Comparison of ENCODE assay signal across 8 cellular contexts in genomic region chr9:72362118-72362531, GRCh38. TPM values are rescaled to one million over a fixed set of nuclear protein-coding genes. Genes with fewer than 3 reads are reported as not detected.
DNase-seq lines count a peak whose midpoint lies in the region; ATAC-seq and TF ChIP-seq lines count a peak whose summit lies in the region.

No MANE protein-coding gene starts in this region.

- no peaks in the 10 kb centered on the region for H3K9me3 Mint-ChIP-seq in stimulated activated naive CD8-positive, alpha-beta T cell treated with anti-CD3 and anti-CD28 coated beads, Interleukin-15, Interleukin-2, amounts not matched to agents 100 ng/mL and 50 ng/mL, for 24 hours

- no peak for DNase-seq in stimulated activated naive CD8-positive, alpha-beta T cell treated with anti-CD3 and anti-CD28 coated beads, Interleukin-15, Interleukin-2, amounts not matched to agents 100 U/mL and 50 U/mL, for 24 hours
- DNase-seq in brain microvascular endothelial cell, result no peak
- peak; percentile 36 to 45 for DNase-seq in lung microvascular endothelial cell (ENCODE audit: low read depth in 2 of 2)
- no peak for DNase-seq in aorta
- no peak for DNase-seq in activated gamma-delta T cell treated with Interleukin-2 at 50 U/mL for 16 hours
- DNase-seq in D341Med (ENCODE audit: low spot score), result no peak
- no peak for DNase-seq in cerebellum (ENCODE audit: low spot score)

- H3K36me3 Mint-ChIP-seq in stimulated activated naive CD8-positive, alpha-beta T cell treated with anti-CD3 and anti-CD28 coated beads, Interleukin-15, Interleukin-2, amounts not matched to agents 100 ng/mL and 50 ng/mL, for 24 hours (ENCODE audit: low read depth), result peaks cover 67% of the 10 kb centered on the region

- no peaks in the 10 kb centered on the region for H3K9me3 ChIP-seq in aorta (ENCODE audit: control insufficient read depth, low read length)

- 3 to 14% methylated on average over 2 of the region's 2 CpGs for WGBS in aorta, 2 donors

- no peak for TF ChIP-seq CTCF in brain microvascular endothelial cell (IDR thresholded peaks at IDR 0.05; ENCODE audit: low read depth, low read length, missing control alignments)

- no peaks in the 10 kb centered on the region for H3K27me3 Mint-ChIP-seq in stimulated activated naive CD8-positive, alpha-beta T cell treated with anti-CD3 and anti-CD28 coated beads, Interleukin-15, Interleukin-2, amounts not matched to agents 100 ng/mL and 50 ng/mL, for 24 hours

- peak overlapping the region; percentile 99 for H3K27ac ChIP-seq in brain microvascular endothelial cell
- no peak overlapping the region for H3K27ac ChIP-seq in aorta (ENCODE audit: low read depth in 1 of 2, low read length in 2 of 2)

- peaks cover 70% of the 10 kb centered on the region for H3K4me1 Mint-ChIP-seq in stimulated activated naive CD8-positive, alpha-beta T cell treated with anti-CD3 and anti-CD28 coated beads, Interleukin-15, Interleukin-2, amounts not matched to agents 100 ng/mL and 50 ng/mL, for 24 hours (ENCODE audit: low read depth)

- peak overlapping the region; percentile 93 for H3K4me3 Mint-ChIP-seq in stimulated activated naive CD8-positive, alpha-beta T cell treated with anti-CD3 and anti-CD28 coated beads, Interleukin-15, Interleukin-2, amounts not matched to agents 100 ng/mL and 50 ng/mL, for 24 hours

- H3K36me3 ChIP-seq in brain microvascular endothelial cell (replicated peaks) (peaks cover 55% of the 10 kb centered on the region), aorta (ENCODE audit: control insufficient read depth in 1 of 2, insufficient read depth in 2 of 2, low read length in 1 of 2) (no peaks in the 10 kb centered on the region)

- no peaks in the 10 kb centered on the region for H3K27me3 ChIP-seq in brain microvascular endothelial cell (replicated peaks)
- H3K27me3 ChIP-seq in aorta (ENCODE audit: control insufficient read depth in 1 of 2, insufficient read depth in 2 of 2, low read length in 1 of 2), result no peaks in the 10 kb centered on the region

- H3K27ac Mint-ChIP-seq in stimulated activated naive CD8-positive, alpha-beta T cell treated with anti-CD3 and anti-CD28 coated beads, Interleukin-15, Interleukin-2, amounts not matched to agents 100 ng/mL and 50 ng/mL, for 24 hours, result peak overlapping the region; percentile 93

- H3K4me3 ChIP-seq in brain microvascular endothelial cell (ENCODE audit: low read depth, low read length), result peak overlapping the region; percentile 92
- H3K4me3 ChIP-seq in aorta (ENCODE audit: low read length in 2 of 2), result peak overlapping the region; percentile 89 to 95

- no peak for ATAC-seq in stimulated activated naive CD8-positive, alpha-beta T cell treated with anti-CD3 and anti-CD28 coated beads, Interleukin-15, Interleukin-2, amounts not matched to agents 100 U/mL and 50 U/mL, for 24 hours
- no peak for ATAC-seq in aorta (ENCODE audit: low FRiP score)

- H3K4me1 ChIP-seq in aorta (ENCODE audit: control insufficient read depth in 1 of 2, insufficient read depth in 2 of 2, low read length in 2 of 2), result peaks cover 0 to 6% of the 10 kb centered on the region in 2 donors

- in situ Hi-C loops in brain microvascular endothelial cell (cut with HindIII; ENCODE audit: low pct_ligation_motif_present, low sequenced_read_pairs), result loop anchor here (25.0 kb wide), 1 partner anchor 225 kb away; no protein-coding TSS in a partner anchor

- intact Hi-C loops in aorta (cut with DNase I), result loop anchor here in 1 of 2 donors (5.0 kb wide), 1 partner anchor 220 kb away; no protein-coding TSS in a partner anchor

RNA-seq across cellular contexts. Expression of gene ZFAND5, which starts 2.9 kb away (rescaled TPM):
- 53.2 and 72.6 TPM in 2 replicates for total RNA-seq in lung microvascular endothelial cell
- 100 to 1,000 TPM; 138 to 205 TPM for total RNA-seq in aorta
- 100 to 1,000 TPM in 1 of 2 donors, 10 to 100 TPM in 1; 79.4 to 147 TPM for polyA plus RNA-seq in aorta
- 205 TPM for total RNA-seq in cerebellum

Comparison
In these comparisons a context has a peak if more than half of its experiments do, and no peak if none do; other contexts are left out.
1. DNase-seq: peak in lung microvascular endothelial cell (2 of 2); none in stimulated activated naive CD8-positive, alpha-beta T cell treated with anti-CD3 and anti-CD28 coated beads, Interleukin-15, Interleukin-2, amounts not matched to agents 100 U/mL and 50 U/mL, for 24 hours (single experiment), brain microvascular endothelial cell (single experiment), aorta (0 of 2), activated gamma-delta T cell treated with Interleukin-2 at 50 U/mL for 16 hours (single experiment), D341Med (single experiment) and cerebellum (single experiment).